1 cellular context compared by ENCODE assay signal in genomic region chrX:24155747-24156146, GRCh38.
TF ChIP-seq lines count a peak whose summit lies in the region.

No MANE protein-coding gene starts in this region.

TF ChIP-seq in HepG2, 621 proteins besides CTCF, POLR2A, EP300 and RAD21:
- peak; percentile 46; the same call in 1 of the 2 replicates for TF ChIP-seq ZNF121 (CRISPR knock-in tag; IDR thresholded peaks at IDR 0.05)
